In the genomic region with DNA sequence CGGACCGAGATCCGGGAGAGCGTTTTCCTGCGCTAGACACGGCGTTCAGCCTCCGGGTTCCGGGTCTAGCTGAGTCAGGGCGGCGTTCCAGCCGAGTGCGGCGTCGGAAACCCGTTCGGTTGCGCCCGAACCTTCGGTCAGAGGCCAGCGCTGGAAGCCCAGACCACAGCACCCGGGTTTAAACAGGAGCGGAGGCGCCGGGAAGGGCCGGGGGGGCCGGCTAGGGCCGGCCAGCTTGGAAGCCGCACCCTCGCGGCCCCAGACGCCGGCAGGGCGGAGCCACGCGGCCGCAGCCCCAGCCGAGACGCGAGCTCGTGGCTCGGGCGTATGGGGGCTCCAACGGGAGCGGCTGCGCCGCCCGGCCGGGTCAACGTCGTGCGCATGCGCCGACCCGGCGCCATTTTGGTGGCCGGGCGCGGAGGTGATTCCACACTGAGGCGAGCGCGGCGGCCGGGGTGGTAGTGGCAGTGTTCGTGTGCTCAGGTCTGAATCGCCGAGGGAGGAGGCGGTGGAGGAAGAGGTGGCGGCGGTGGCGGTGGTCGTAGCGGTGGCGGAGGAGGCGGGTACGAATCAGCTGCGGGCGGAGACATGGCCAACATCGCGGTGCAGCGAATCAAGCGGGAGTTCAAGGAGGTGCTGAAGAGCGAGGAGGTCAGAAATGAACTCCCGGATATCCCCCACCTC, we compare ENCODE assay signal across 8 cellular contexts.
DNase-seq lines count a peak whose midpoint lies in the region; ATAC-seq and TF ChIP-seq lines count a peak whose summit lies in the region.

Gene UBE2K, plus strand, starts transcription at position 397 of the 684 bp plus-strand sequence. Its CDS starts 192 bp downstream, at position 589.

- peak; percentile 69 for DNase-seq in AG09319 (ENCODE audit: extremely low read depth, low read depth)
- peak; percentile 65 for DNase-seq in NCI-H446 treated with DMSO at 0.1 percent for 48 hours (lab: John Stamatoyannopoulos, UW)
- DNase-seq in activated CD4-positive, alpha-beta T cell treated with anti-CD3 and anti-CD28 coated beads for 4 hours, result peak; percentile 85 to 89
- peak; percentile 84 to 88 for DNase-seq in stimulated activated CD4-positive, alpha-beta T cell treated with anti-CD3 and anti-CD28 coated beads, Interleukin-1b, Interleukin-23, amount 100 ng/mL, for 4 hours (ENCODE audit: low read depth in 2 of 2)

- H3K27me3 ChIP-seq in layer of hippocampus (ENCODE audit: control insufficient read depth, insufficient read depth, low read length), result no peaks in the 10 kb centered on the region

- H3K27ac ChIP-seq in cingulate gyrus (ENCODE audit: low read depth, low read length) (peak within 1 kb of the TSS; percentile 95), layer of hippocampus (ENCODE audit: low read depth, low read length) (peak within 1 kb of the TSS; percentile 89)

- TF ChIP-seq CTCF in AG09319 (IDR thresholded peaks at IDR 0.05; ENCODE audit: low read depth, low read length), result no peak

- peak; percentile 88 for ATAC-seq in GM19043 (IDR thresholded peaks at IDR 0.05; ENCODE audit: low read depth, unreplicated experiment)
- peak; percentile 82 for ATAC-seq in HG03354 (IDR thresholded peaks at IDR 0.05; ENCODE audit: poor library complexity, severe bottlenecking, unreplicated experiment)

Comparison
In these comparisons a context has a peak if more than half of its experiments do, and no peak if none do; other contexts are left out.
1. Peak in every context shown above with its lines: DNase-seq, ATAC-seq and H3K27ac ChIP-seq.